In the genomic region with DNA sequence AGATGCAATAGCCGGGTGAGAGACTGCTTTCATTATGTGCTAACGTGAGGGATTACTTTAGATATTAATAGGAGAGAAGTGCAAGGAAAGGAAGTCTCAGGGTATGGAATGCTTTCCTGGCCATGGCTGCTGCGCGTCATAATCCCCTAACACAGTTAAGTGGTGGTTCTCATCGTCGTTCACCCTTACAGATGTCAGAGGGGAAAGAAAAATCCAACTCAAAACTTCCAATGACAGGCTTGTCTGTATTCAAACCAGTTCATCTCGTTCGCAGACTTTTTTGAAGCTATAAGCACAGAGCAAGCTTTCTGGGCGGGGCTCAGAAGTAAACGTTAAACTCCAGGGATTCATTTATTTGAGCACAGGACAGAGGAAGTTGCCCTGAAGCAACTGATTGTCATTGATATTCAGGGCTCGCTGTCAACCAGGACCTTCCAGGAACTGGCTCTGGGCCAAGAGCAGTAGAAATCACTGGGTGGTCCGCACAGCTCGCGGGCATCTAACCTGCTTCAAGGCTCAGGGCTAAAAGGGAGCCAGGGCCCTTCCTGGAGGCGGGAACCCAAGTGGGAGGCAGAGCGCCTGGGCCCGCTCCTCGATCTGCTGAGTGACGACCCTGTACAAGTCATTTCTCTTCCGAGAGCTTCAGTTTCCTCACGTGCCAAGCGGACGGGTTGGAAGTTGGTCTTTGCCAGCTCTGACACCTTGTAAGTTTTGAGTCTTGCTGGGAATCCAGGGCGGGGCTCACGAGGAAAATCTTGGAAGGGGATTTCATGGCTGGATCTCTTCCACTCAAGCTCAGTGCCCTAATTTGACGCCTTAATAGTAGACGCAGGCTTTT, we compare ENCODE assay signal across 8 cellular contexts. TPM values are rescaled to one million over a fixed set of nuclear protein-coding genes. Genes with fewer than 3 reads are reported as not detected.
DNase-seq lines count a peak whose midpoint lies in the region; ATAC-seq and TF ChIP-seq lines count a peak whose summit lies in the region.

No MANE protein-coding gene starts in this region.

- H3K27ac Mint-ChIP-seq in Caco-2 (ENCODE audit: unreplicated experiment), result peak overlapping the region; percentile 89
- H3K27ac Mint-ChIP-seq in activated naive CD8-positive, alpha-beta T cell, result peak overlapping the region; percentile 88

- ATAC-seq in Right ventricle myocardium superior (ENCODE audit: poor library complexity) (peak; percentile 28), GM18502 (IDR thresholded peaks at IDR 0.05; ENCODE audit: poor library complexity, unreplicated experiment) (no peak), GM21381 (IDR thresholded peaks at IDR 0.05; ENCODE audit: unreplicated experiment) (no peak), GM19328 (IDR thresholded peaks at IDR 0.05; ENCODE audit: unreplicated experiment) (no peak)

- H3K36me3 ChIP-seq in Caco-2 (ENCODE audit: control insufficient read depth, insufficient read depth, low read length), result no peaks in the 10 kb centered on the region
- no peaks in the 10 kb centered on the region for H3K36me3 ChIP-seq in ovary

- DNase-seq in Caco-2 (peak; percentile 61 to 67), LNCaP clone FGC (ENCODE audit: low read depth) (peak; percentile 85), Right ventricle myocardium superior (peak; percentile 68), ovary (peak; percentile 34 to 64 (median 62))

- H3K27ac ChIP-seq in ovary, result peak overlapping the region; percentile 81 to 91

- no peaks in the 10 kb centered on the region for H3K27me3 ChIP-seq in Caco-2 (replicated peaks; ENCODE audit: control insufficient read depth, insufficient read depth, low read length)
- no peaks in the 10 kb centered on the region for H3K27me3 ChIP-seq in ovary

- WGBS in ovary, 3 donors, result 22 to 26% (median 24%) methylated on average over 23 to 27 of the region's 27 CpGs

- TF ChIP-seq EP300 in ovary (IDR thresholded peaks at IDR 0.05), result no peak

- TSS peak; percentile 88 for BruUV-seq in Caco-2 (replicated peaks; lab: Mats Ljungman, UMichigan)

- H3K36me3 Mint-ChIP-seq in Caco-2 (ENCODE audit: insufficient read depth, unreplicated experiment), result peaks cover 3% of the 10 kb centered on the region
- H3K36me3 Mint-ChIP-seq in activated naive CD8-positive, alpha-beta T cell, result peaks cover 2% of the 10 kb centered on the region

- H3K9me3 Mint-ChIP-seq in Caco-2 (ENCODE audit: unreplicated experiment), result peaks cover 8% of the 10 kb centered on the region
- no peaks in the 10 kb centered on the region for H3K9me3 Mint-ChIP-seq in activated naive CD8-positive, alpha-beta T cell (ENCODE audit: low read depth)

- CTCF ChIA-PET in Caco-2 (lab: Charles Lee), result interaction anchor here (0.8 to 2.0 kb wide), 4 partner anchors 87 to 412 kb away, joined by 3 to 8 read pairs (median 3); no protein-coding TSS in a partner anchor

- TF ChIP-seq POLR2A in ovary (IDR thresholded peaks at IDR 0.05), result no peak

- TF ChIP-seq CTCF in Caco-2 (IDR thresholded peaks at IDR 0.05; ENCODE audit: insufficient read depth in 1 of 2, low read depth in 1 of 2, low read length in 1 of 2, severe bottlenecking in 1 of 2, unreplicated experiment in 1 of 2) (no peak), LNCaP clone FGC (IDR thresholded peaks at IDR 0.05; ENCODE audit: control insufficient read depth, extremely low read depth, insufficient read depth) (no peak), ovary (IDR thresholded peaks at IDR 0.05) (no peak)

- intact Hi-C loops in Caco-2 (cut with micrococcal nuclease; ENCODE audit: unreplicated experiment), result loop anchor here (1.0 to 10.0 kb wide), 7 partner anchors 30 to 802 kb away; no protein-coding TSS in a partner anchor
- intact Hi-C loops in Right ventricle myocardium superior (cut with DNase I), result loop anchor here (10.0 kb wide), 3 partner anchors 98 to 792 kb away; no protein-coding TSS in a partner anchor
- intact Hi-C loops in ovary (cut with DNase I), result loop anchor here in 2 of 4 donors (5.0 to 10.0 kb wide), 6 partner anchors 62 to 411 kb away; a partner anchor contains a TSS

- H3K4me1 Mint-ChIP-seq in Caco-2 (ENCODE audit: low read depth, unreplicated experiment), result peaks cover 35% of the 10 kb centered on the region
- peaks cover 60% of the 10 kb centered on the region for H3K4me1 Mint-ChIP-seq in activated naive CD8-positive, alpha-beta T cell (ENCODE audit: low read depth)

- H3K4me3 ChIP-seq in Caco-2 (ENCODE audit: low read depth, low read length) (peak overlapping the region; percentile 68), LNCaP clone FGC (ENCODE audit: low read depth, low read length) (peak overlapping the region; percentile 60), ovary (peak overlapping the region; percentile 70)

- H3K27me3 Mint-ChIP-seq in Caco-2 (ENCODE audit: insufficient read depth, unreplicated experiment), result no peaks in the 10 kb centered on the region
- no peaks in the 10 kb centered on the region for H3K27me3 Mint-ChIP-seq in activated naive CD8-positive, alpha-beta T cell

- H3K4me3 Mint-ChIP-seq in Caco-2 (ENCODE audit: unreplicated experiment), result peak overlapping the region; percentile 84
- H3K4me3 Mint-ChIP-seq in activated naive CD8-positive, alpha-beta T cell, result peak overlapping the region; percentile 89

- H3K4me1 ChIP-seq in Caco-2 (peaks cover 59% of the 10 kb centered on the region), ovary (ENCODE audit: insufficient read depth) (peaks cover 5% of the 10 kb centered on the region)

- POLR2A ChIA-PET in Caco-2 (lab: Charles Lee), result interaction anchor here (0.6 to 3.1 kb wide), 20 partner anchors 18 to 801 kb away, joined by 3 to 36 read pairs (median 4); a partner anchor contains a TSS

- H3K9me3 ChIP-seq in Caco-2 (no peaks in the 10 kb centered on the region), ovary (no peaks in the 10 kb centered on the region)

RNA-seq across cellular contexts. Expression of a gene that starts 1.1 kb away (rescaled TPM):
- total RNA-seq in Caco-2 (2022) (120 and 147 TPM in 2 replicates), Right ventricle myocardium superior (92.9 TPM), ovary (100 to 1,000 TPM in 5 of 7 donors, 10 to 100 TPM in 2; 80.6 to 280 (median 165) TPM)
- 10 to 100 TPM; 15.9 to 52.7 TPM for polyA plus RNA-seq in ovary
